9 cellular contexts compared by ENCODE assay signal in the genomic region with DNA sequence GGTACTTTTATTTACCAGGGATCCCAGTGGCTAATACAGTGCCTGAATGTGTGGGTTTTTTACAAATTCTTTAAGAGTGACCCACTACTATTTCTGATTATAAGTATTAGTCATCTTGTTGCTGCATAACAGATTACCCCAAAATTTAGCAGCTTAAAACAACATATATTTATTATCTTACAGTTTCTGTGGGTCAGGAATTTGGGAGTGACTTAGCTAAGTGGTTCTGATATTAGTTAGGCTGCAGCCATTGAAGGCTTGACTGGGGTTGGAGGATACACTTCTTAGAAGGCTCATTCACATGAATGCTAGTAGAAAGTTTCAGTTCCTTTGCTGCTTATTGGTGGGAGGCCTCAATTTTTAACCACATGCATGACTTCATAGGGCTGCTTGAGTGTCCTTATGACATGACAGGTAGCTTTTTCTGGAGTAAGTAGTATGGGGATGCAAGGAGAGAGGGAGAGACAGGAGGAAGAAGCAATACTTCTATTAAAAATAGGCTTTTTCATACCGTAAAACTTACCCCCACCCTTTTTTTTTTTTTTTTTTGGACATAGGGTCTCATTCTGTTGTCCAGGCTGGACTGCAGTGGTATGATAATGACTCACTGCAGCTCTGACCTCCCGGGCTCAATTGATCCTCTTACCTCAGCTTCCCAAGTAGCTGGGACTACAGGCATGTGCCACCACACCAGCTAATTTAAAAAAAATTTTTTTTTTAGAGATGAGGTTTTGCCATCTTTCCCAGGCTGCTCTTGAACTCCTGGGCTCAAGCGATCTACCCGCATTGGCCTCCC. TPM values are rescaled to one million over a fixed set of nuclear protein-coding genes. Genes with fewer than 3 reads are reported as not detected.
DNase-seq lines count a peak whose midpoint lies in the region; ATAC-seq and TF ChIP-seq lines count a peak whose summit lies in the region.
"Had no signal": no experiment of that assay in that cellular context is flagged by ENCODE, and none has a peak within 500 bp of the region (broad histone marks: within the 10 kb centered on the region; RNA-seq: fewer than 3 reads in every experiment).

No MANE protein-coding gene starts in this region.

- peaks cover 7% of the 10 kb centered on the region for H3K4me1 ChIP-seq in mammary epithelial cell (ENCODE audit: insufficient read depth, low read length)
- H3K4me1 ChIP-seq in right lobe of liver = no peaks in the 10 kb centered on the region
- no peaks in the 10 kb centered on the region for H3K4me1 ChIP-seq in uterus

- H2AFZ ChIP-seq in mammary epithelial cell (ENCODE audit: low read depth, low read length) = no peak overlapping the region
- H2AFZ ChIP-seq: PC-9 had no signal

- no peaks in the 10 kb centered on the region for H3K27me3 ChIP-seq in mammary epithelial cell (ENCODE audit: insufficient read depth, low read length)
- H3K27me3 ChIP-seq in right lobe of liver = no peaks in the 10 kb centered on the region
- no peaks in the 10 kb centered on the region for H3K27me3 ChIP-seq in uterus

- CTCF ChIA-PET in mammary epithelial cell (lab: Charles Lee; ENCODE audit: low non-redundant PET) = no interaction called here
- CTCF ChIA-PET in MCF 10A (lab: Yijun Ruan, JAX) = interaction anchor here (0.6 to 1.5 kb wide), 5 partner anchors 8 to 563 kb away, joined by 3 to 4 read pairs (median 3); no protein-coding TSS in a partner anchor

- no peaks in the 10 kb centered on the region for H3K27me3 Mint-ChIP-seq in MCF 10A (ENCODE audit: insufficient read depth, unreplicated experiment)
- peaks cover 0 to 9% of the 10 kb centered on the region in 2 donors for H3K27me3 Mint-ChIP-seq in stimulated activated naive B cell treated with anti-CD40 and anti-IgM and Interleukin-4, amounts not matched to agents 10 μg/mL and 1 μg/mL and 100 μg/mL, for 72 hours

- ATAC-seq in HG02943 (IDR thresholded peaks at IDR 0.05; ENCODE audit: low read depth, unreplicated experiment) (peak; percentile 99), right lobe of liver (no peak)
- ATAC-seq in stimulated activated naive B cell treated with anti-CD40 and anti-IgM and Interleukin-4, amounts not matched to agents 10 μg/mL and 1 μg/mL and 100 μg/mL, for 72 hours (replicated peaks) = peak; percentile 100

- DNase-seq in mammary epithelial cell (peak; percentile 11), MCF 10A (ENCODE audit: unreplicated experiment) (no peak), NOMO-1 (lab: John Stamatoyannopoulos, UW; ENCODE audit: unreplicated experiment in 2 of 2) (peak; percentile 66 to 81), right lobe of liver (no peak), uterus (no peak)
- peak; percentile 23 for DNase-seq in stimulated activated naive B cell treated with anti-CD40 and anti-IgM and Interleukin-4, amounts not matched to agents 10 μg/mL and 1 μg/mL and 100 μg/mL, for 72 hours
- DNase-seq in stimulated activated CD4-positive, alpha-beta T cell treated with anti-CD3 and anti-CD28 coated beads, Interleukin-2, amount 100 ng/mL, for 48 hours = no peak
- DNase-seq: PC-9 had no signal

- H3K9me3 Mint-ChIP-seq in MCF 10A (ENCODE audit: unreplicated experiment) = no peaks in the 10 kb centered on the region
- peaks cover 0 to 12% of the 10 kb centered on the region in 2 donors for H3K9me3 Mint-ChIP-seq in stimulated activated naive B cell treated with anti-CD40 and anti-IgM and Interleukin-4, amounts not matched to agents 10 μg/mL and 1 μg/mL and 100 μg/mL, for 72 hours

- TF ChIP-seq CTCF in mammary epithelial cell (conservative IDR thresholded peaks at IDR 0.05 in 1 of 2, IDR thresholded peaks at IDR 0.05 in 1 of 2; ENCODE audit: extremely low read depth in 1 of 2, insufficient read depth in 1 of 2, low read depth in 1 of 2, low read length in 2 of 2) (no peak), MCF 10A (IDR thresholded peaks at IDR 0.05; ENCODE audit: unreplicated experiment) (no peak), right lobe of liver (IDR thresholded peaks at IDR 0.05) (no peak), uterus (IDR thresholded peaks at IDR 0.05) (no peak)

- intact Hi-C loops in mammary epithelial cell (cut with micrococcal nuclease) = no loop called here
- intact Hi-C loops in MCF 10A (cut with micrococcal nuclease) = no loop called here
- intact Hi-C loops in right lobe of liver (cut with DNase I) = no loop called here
- intact Hi-C loops in uterus (cut with DNase I; ENCODE audit: low total_unique reads) = no loop called here

- peaks cover 24% of the 10 kb centered on the region for H3K79me2 ChIP-seq in mammary epithelial cell (ENCODE audit: insufficient read depth, low read length)

- H3K4me2 ChIP-seq in mammary epithelial cell (ENCODE audit: insufficient read depth, low read depth, low read length) = no peak overlapping the region
- H3K4me2 ChIP-seq: PC-9 had no signal

- no peak overlapping the region for H3K4me3 Mint-ChIP-seq in MCF 10A (ENCODE audit: unreplicated experiment)
- no peak overlapping the region for H3K4me3 Mint-ChIP-seq in stimulated activated naive B cell treated with anti-CD40 and anti-IgM and Interleukin-4, amounts not matched to agents 10 μg/mL and 1 μg/mL and 100 μg/mL, for 72 hours

- H3K27ac ChIP-seq in mammary epithelial cell (ENCODE audit: insufficient read depth, low read depth, low read length) (no peak overlapping the region), right lobe of liver (no peak overlapping the region), uterus (no peak overlapping the region)
- H3K27ac ChIP-seq: PC-9 had no signal

- in situ Hi-C loops in mammary epithelial cell (cut with MboI; ENCODE audit: low sequenced_read_pairs in 2 of 2) = no loop called here

- dilution Hi-C loops in mammary epithelial cell (cut with HindIII; ENCODE audit: low sequenced_read_pairs) = no loop called here

- 100% methylated on average over 4 of the region's 4 CpGs for WGBS in mammary epithelial cell (ENCODE audit: low coverage, missing lambda C conversion rate)
- WGBS in right lobe of liver (ENCODE audit: insufficient coverage, low coverage, low lambda C conversion rate, missing lambda C conversion rate) = 91% methylated on average over 4 of the region's 4 CpGs

- BruUV-seq in mammary epithelial cell (replicated peaks; lab: Mats Ljungman, UMichigan) = no TSS peak
- no TSS peak for BruUV-seq in MCF 10A (replicated peaks; lab: Mats Ljungman, UMichigan)

- H3K9me3 ChIP-seq in mammary epithelial cell (replicated peaks; ENCODE audit: insufficient read depth, low read length) (no peaks in the 10 kb centered on the region), right lobe of liver (no peaks in the 10 kb centered on the region), uterus (no peaks in the 10 kb centered on the region)

- H3K9ac ChIP-seq in mammary epithelial cell (ENCODE audit: insufficient read depth, low read length) = no peak overlapping the region

- POLR2A ChIA-PET in MCF 10A (lab: Yijun Ruan, JAX) = interaction anchor here (0.6 to 1.0 kb wide), 2 partner anchors 9 to 13 kb away, joined by 3 read pairs; no protein-coding TSS in a partner anchor

- H4K20me1 ChIP-seq in mammary epithelial cell (ENCODE audit: insufficient read depth, low read length) = no peaks in the 10 kb centered on the region

- H3K4me1 Mint-ChIP-seq in MCF 10A (ENCODE audit: insufficient read depth, unreplicated experiment) = peaks cover 5% of the 10 kb centered on the region
- H3K4me1 Mint-ChIP-seq in stimulated activated naive B cell treated with anti-CD40 and anti-IgM and Interleukin-4, amounts not matched to agents 10 μg/mL and 1 μg/mL and 100 μg/mL, for 72 hours = peaks cover 8 to 30% of the 10 kb centered on the region in 2 donors

- H3K4me3 ChIP-seq in mammary epithelial cell (replicated peaks in 1 of 3; ENCODE audit: insufficient read depth in 1 of 3, low read depth in 2 of 3, low read length in 3 of 3) (no peak overlapping the region), right lobe of liver (no peak overlapping the region), uterus (no peak overlapping the region)
- H3K4me3 ChIP-seq: PC-9 had no signal

- no peaks in the 10 kb centered on the region for H3K36me3 Mint-ChIP-seq in MCF 10A (ENCODE audit: insufficient read depth, unreplicated experiment)
- peaks cover 4 to 21% of the 10 kb centered on the region in 2 donors for H3K36me3 Mint-ChIP-seq in stimulated activated naive B cell treated with anti-CD40 and anti-IgM and Interleukin-4, amounts not matched to agents 10 μg/mL and 1 μg/mL and 100 μg/mL, for 72 hours

- TF ChIP-seq POLR2A in right lobe of liver (IDR thresholded peaks at IDR 0.05) (no peak), uterus (IDR thresholded peaks at IDR 0.05) (no peak)

- no peaks in the 10 kb centered on the region for H3K36me3 ChIP-seq in mammary epithelial cell (ENCODE audit: insufficient read depth, low read length)
- H3K36me3 ChIP-seq in right lobe of liver = no peaks in the 10 kb centered on the region
- no peaks in the 10 kb centered on the region for H3K36me3 ChIP-seq in uterus

- H3K27ac Mint-ChIP-seq in MCF 10A (ENCODE audit: low read depth, unreplicated experiment) = no peak overlapping the region
- H3K27ac Mint-ChIP-seq in stimulated activated naive B cell treated with anti-CD40 and anti-IgM and Interleukin-4, amounts not matched to agents 10 μg/mL and 1 μg/mL and 100 μg/mL, for 72 hours = no peak overlapping the region

RNA-seq across cellular contexts. Expression of a gene that starts 13.3 kb away (rescaled TPM):
- total RNA-seq in mammary epithelial cell (10 to 100 TPM; 10.8 to 79.7 TPM), MCF 10A (2022) (117 and 133 TPM in 2 replicates), right lobe of liver (10 to 100 TPM in 5 of 6 experiments, 1 to 10 TPM in 1; 9.8 to 31.4 (median 25.7) TPM), uterus (10 to 100 TPM; 14.2 to 41.2 (median 33.8) TPM)
- 34.3 TPM for polyA plus RNA-seq in mammary epithelial cell
- polyA minus RNA-seq in mammary epithelial cell = 17.0 TPM

Comparison
In these comparisons a context has a peak if more than half of its experiments do, and no peak if none do; other contexts are left out.
1. DNase-seq: peak in mammary epithelial cell (single experiment), NOMO-1 (2 of 2) and stimulated activated naive B cell treated with anti-CD40 and anti-IgM and Interleukin-4, amounts not matched to agents 10 μg/mL and 1 μg/mL and 100 μg/mL, for 72 hours (single experiment); none in MCF 10A (single experiment), right lobe of liver (0 of 3), stimulated activated CD4-positive, alpha-beta T cell treated with anti-CD3 and anti-CD28 coated beads, Interleukin-2, amount 100 ng/mL, for 48 hours (0 of 2) and uterus (0 of 2).
2. ATAC-seq: peak in HG02943 (single experiment) and stimulated activated naive B cell treated with anti-CD40 and anti-IgM and Interleukin-4, amounts not matched to agents 10 μg/mL and 1 μg/mL and 100 μg/mL, for 72 hours (2 of 2); none in right lobe of liver (0 of 4).